ENCODE assay signal across 1 cellular context in genomic region chr17:44349553-44350070, GRCh38.
TF ChIP-seq lines count a peak whose summit lies in the region.

No MANE protein-coding gene starts in this region.

TF ChIP-seq in GM12878, 131 proteins besides CTCF, POLR2A, EP300 and RAD21:
- no peak for TF ChIP-seq RB1 (IDR thresholded peaks at IDR 0.05; ENCODE audit: borderline replicate concordance)
- no peak for TF ChIP-seq HDGF (IDR thresholded peaks at IDR 0.05)
- TF ChIP-seq ZNF274 (IDR thresholded peaks at IDR 0.05; ENCODE audit: insufficient read depth, insufficient read length) = no peak
- no peak for TF ChIP-seq NFXL1 (IDR thresholded peaks at IDR 0.05; ENCODE audit: borderline replicate concordance)
- TF ChIP-seq NR2C2 (IDR thresholded peaks at IDR 0.05; ENCODE audit: borderline replicate concordance, control insufficient read depth, insufficient read length, low read depth) = no peak
- TF ChIP-seq RAD51 (IDR thresholded peaks at IDR 0.05) = no peak
- no peak for TF ChIP-seq ESRRA (IDR thresholded peaks at IDR 0.05; ENCODE audit: low read length)
- TF ChIP-seq, protein P1, sequence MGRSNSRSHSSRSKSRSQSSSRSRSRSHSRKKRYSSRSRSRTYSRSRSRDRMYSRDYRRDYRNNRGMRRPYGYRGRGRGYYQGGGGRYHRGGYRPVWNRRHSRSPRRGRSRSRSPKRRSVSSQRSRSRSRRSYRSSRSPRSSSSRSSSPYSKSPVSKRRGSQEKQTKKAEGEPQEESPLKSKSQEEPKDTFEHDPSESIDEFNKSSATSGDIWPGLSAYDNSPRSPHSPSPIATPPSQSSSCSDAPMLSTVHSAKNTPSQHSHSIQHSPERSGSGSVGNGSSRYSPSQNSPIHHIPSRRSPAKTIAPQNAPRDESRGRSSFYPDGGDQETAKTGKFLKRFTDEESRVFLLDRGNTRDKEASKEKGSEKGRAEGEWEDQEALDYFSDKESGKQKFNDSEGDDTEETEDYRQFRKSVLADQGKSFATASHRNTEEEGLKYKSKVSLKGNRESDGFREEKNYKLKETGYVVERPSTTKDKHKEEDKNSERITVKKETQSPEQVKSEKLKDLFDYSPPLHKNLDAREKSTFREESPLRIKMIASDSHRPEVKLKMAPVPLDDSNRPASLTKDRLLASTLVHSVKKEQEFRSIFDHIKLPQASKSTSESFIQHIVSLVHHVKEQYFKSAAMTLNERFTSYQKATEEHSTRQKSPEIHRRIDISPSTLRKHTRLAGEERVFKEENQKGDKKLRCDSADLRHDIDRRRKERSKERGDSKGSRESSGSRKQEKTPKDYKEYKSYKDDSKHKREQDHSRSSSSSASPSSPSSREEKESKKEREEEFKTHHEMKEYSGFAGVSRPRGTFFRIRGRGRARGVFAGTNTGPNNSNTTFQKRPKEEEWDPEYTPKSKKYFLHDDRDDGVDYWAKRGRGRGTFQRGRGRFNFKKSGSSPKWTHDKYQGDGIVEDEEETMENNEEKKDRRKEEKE (IDR thresholded peaks at IDR 0.05) = no peak
- TF ChIP-seq TARDBP (IDR thresholded peaks at IDR 0.05; ENCODE audit: borderline replicate concordance) = no peak
- no peak for TF ChIP-seq RELB (IDR thresholded peaks at IDR 0.05; ENCODE audit: low read depth)
- no peak for TF ChIP-seq CEBPB (IDR thresholded peaks at IDR 0.05; ENCODE audit: borderline replicate concordance in 1 of 2, low read depth in 2 of 2, low read length in 2 of 2)
